Comparison of ENCODE assay signal across 8 cellular contexts in the genomic region with DNA sequence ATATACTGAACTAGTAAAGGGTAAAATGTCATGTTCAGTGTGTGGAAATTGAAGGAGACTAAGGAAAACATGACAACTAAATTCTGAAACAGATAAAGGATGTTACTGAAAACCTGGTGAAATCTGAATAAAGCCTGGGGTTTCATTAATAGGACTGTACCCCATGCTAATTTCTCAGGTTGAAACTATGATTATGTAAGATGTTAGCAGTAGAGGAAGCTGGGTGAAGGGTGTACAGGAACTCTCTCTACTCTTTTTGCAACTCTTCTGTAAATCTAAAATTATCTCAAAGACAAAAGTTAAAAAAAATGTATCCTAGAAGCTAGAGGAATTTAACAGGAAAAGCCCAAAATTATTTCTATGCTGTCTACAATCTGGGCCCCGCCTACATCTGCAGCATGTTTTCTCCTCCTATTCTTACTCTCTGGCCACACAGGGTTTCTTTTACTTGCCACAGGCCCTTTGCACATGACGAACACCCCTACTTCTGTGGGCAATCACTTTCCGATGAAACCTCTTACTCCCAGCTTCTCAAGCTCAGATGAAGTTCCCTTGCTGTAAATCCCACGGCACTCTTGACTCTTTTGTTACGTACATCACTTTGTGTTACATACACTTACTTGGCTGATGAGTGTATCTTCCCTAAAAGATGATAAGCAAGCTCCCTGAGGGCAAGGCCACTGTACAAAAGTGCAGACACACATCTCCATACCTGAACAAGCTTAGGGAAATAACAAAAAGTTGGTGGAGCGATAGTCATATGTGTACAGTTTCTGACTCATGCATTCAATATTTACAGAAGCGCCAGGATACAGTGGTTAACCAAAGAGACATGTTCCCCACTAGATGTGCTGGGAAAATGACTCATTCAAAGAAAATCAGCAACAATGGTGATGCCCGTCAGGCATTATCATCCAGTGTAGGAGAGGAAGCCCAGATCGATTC. TPM values are rescaled to one million over a fixed set of nuclear protein-coding genes. Genes with fewer than 3 reads are reported as not detected.
DNase-seq lines count a peak whose midpoint lies in the region; ATAC-seq and TF ChIP-seq lines count a peak whose summit lies in the region.

No MANE protein-coding gene starts in this region.

- no peak overlapping the region for H3K4me2 ChIP-seq in OCI-LY3 (ENCODE audit: low read length)

- ATAC-seq in GM18870 (IDR thresholded peaks at IDR 0.05; ENCODE audit: unreplicated experiment): peak; percentile 57
- no peak for ATAC-seq in GM18520 (IDR thresholded peaks at IDR 0.05; ENCODE audit: unreplicated experiment)
- ATAC-seq in GM19455 (IDR thresholded peaks at IDR 0.05; ENCODE audit: unreplicated experiment): no peak

- peaks cover 88% of the 10 kb centered on the region for H3K36me3 ChIP-seq in OCI-LY3 (replicated peaks; ENCODE audit: low read depth, low read length)

- peaks cover 82% of the 10 kb centered on the region for H3K79me2 ChIP-seq in OCI-LY3 (ENCODE audit: low read length)

- H3K9me3 ChIP-seq in OCI-LY3 (ENCODE audit: insufficient read depth, low read length): no peaks in the 10 kb centered on the region

- peaks cover 10% of the 10 kb centered on the region for H3K4me1 ChIP-seq in OCI-LY3 (ENCODE audit: low read length)

- no peak overlapping the region for H3K4me3 ChIP-seq in OCI-LY3 (ENCODE audit: low read length)

- peak; percentile 29 for DNase-seq in 8988T
- DNase-seq in dermis blood vessel endothelial cell: peak; percentile 82
- DNase-seq in stromal cell of bone marrow (ENCODE audit: low read depth): peak; percentile 96
- no peak for DNase-seq in activated effector memory CD4-positive, alpha-beta T cell treated with Interleukin-2 at 50 U/mL for 16 hours

- H4K20me1 ChIP-seq in OCI-LY3 (ENCODE audit: insufficient read depth, low read length): peaks cover 91% of the 10 kb centered on the region

- H3K9ac ChIP-seq in OCI-LY3 (ENCODE audit: low read length): no peak overlapping the region

- no peak for TF ChIP-seq CTCF in OCI-LY3 (IDR thresholded peaks at IDR 0.05; ENCODE audit: low read depth, low read length)

- no peaks in the 10 kb centered on the region for H3K27me3 ChIP-seq in OCI-LY3 (ENCODE audit: low read depth, low read length)

- no peak overlapping the region for H2AFZ ChIP-seq in OCI-LY3 (ENCODE audit: low read depth, low read length)

- peak overlapping the region; percentile 23 for H3K27ac ChIP-seq in OCI-LY3 (ENCODE audit: low read length)

RNA-seq across cellular contexts. Expression of a gene that starts 32.6 kb away (rescaled TPM):
- total RNA-seq in dermis blood vessel endothelial cell: under 0.01 and 0.05 TPM in 2 replicates
